8 cellular contexts compared by ENCODE assay signal in genomic region chr15:51077565-51078153, GRCh38. TPM values are rescaled to one million over a fixed set of nuclear protein-coding genes. Genes with fewer than 3 reads are reported as not detected.
DNase-seq lines count a peak whose midpoint lies in the region; ATAC-seq lines count a peak whose summit lies in the region.

No MANE protein-coding gene starts in this region.

- WGBS in iPS DF 6.9 (ENCODE audit: insufficient coverage, insufficient read length), result no CpG with 5 or more reads among the region's 19 CpGs

- no peaks in the 10 kb centered on the region for H3K36me3 ChIP-seq in iPS DF 6.9 (ENCODE audit: control insufficient read depth, insufficient read depth, low read length)

- DNase-seq in GM19240 (ENCODE audit: insufficient read length, low spot score) (peak; percentile 56), NCI-H69 (lab: John Stamatoyannopoulos, UW) (peak; percentile 95), iPS DF 6.9 (ENCODE audit: low read depth, low spot score) (peak; percentile 58), NCI-H2171 treated with DMSO at 0.1 percent for 48 hours (lab: John Stamatoyannopoulos, UW) (no peak)
- peak; percentile 68 to 74 for DNase-seq in activated naive CD4-positive, alpha-beta T cell treated with anti-CD3 and anti-CD28 coated beads, Interleukin-2, amount 50 U/mL, for 72 hours (ENCODE audit: low spot score in 2 of 2)
- DNase-seq in stimulated activated CD4-positive, alpha-beta T cell treated with anti-CD3 and anti-CD28 coated beads, Interleukin-2, amount 100 ng/mL, for 24 hours, result peak; percentile 46 to 79
- DNase-seq in NK-92 treated with Interleukin-12 subunit alpha and Interleukin-12 subunit beta, amount 100 ng/mL, for 24 hours (lab: John Stamatoyannopoulos, UW), result no peak

- H3K4me1 ChIP-seq in iPS DF 6.9 (ENCODE audit: control insufficient read depth, insufficient read depth, low read length), result no peaks in the 10 kb centered on the region

- peak; percentile 75 to 84 for ATAC-seq in activated naive CD4-positive, alpha-beta T cell treated with anti-CD3 and anti-CD28 coated beads, Interleukin-2, amount 50 U/mL, for 72 hours
- ATAC-seq in GM18873 (IDR thresholded peaks at IDR 0.05; ENCODE audit: low FRiP score, unreplicated experiment), result no peak

- H3K9me3 Mint-ChIP-seq in activated naive CD4-positive, alpha-beta T cell treated with anti-CD3 and anti-CD28 coated beads, Interleukin-2, amount 50 U/mL, for 72 hours, result no peaks in the 10 kb centered on the region

- H3K27ac ChIP-seq in iPS DF 6.9 (ENCODE audit: low read length), result no peak overlapping the region

- no peak overlapping the region for H3K4me3 ChIP-seq in iPS DF 6.9 (ENCODE audit: low read length)

- no peaks in the 10 kb centered on the region for H3K9me3 ChIP-seq in iPS DF 6.9 (ENCODE audit: control insufficient read depth, insufficient read depth, low read length)

- H3K36me3 Mint-ChIP-seq in activated naive CD4-positive, alpha-beta T cell treated with anti-CD3 and anti-CD28 coated beads, Interleukin-2, amount 50 U/mL, for 72 hours, result no peaks in the 10 kb centered on the region

- H3K27ac Mint-ChIP-seq in activated naive CD4-positive, alpha-beta T cell treated with anti-CD3 and anti-CD28 coated beads, Interleukin-2, amount 50 U/mL, for 72 hours, result peak overlapping the region; percentile 34 to 81

- H3K27me3 ChIP-seq in iPS DF 6.9 (ENCODE audit: control insufficient read depth, insufficient read depth, low read length), result no peaks in the 10 kb centered on the region

RNA-seq across cellular contexts. Expression of gene TNFAIP8L3, which starts 17.0 kb away (rescaled TPM):
- total RNA-seq in activated naive CD4-positive, alpha-beta T cell treated with anti-CD3 and anti-CD28 coated beads, Interleukin-2, amount 50 U/mL, for 72 hours, result under 1 TPM in 1 of 2 donors, not detected in 1; 0.18 TPM

Comparison
In these comparisons a context has a peak if more than half of its experiments do, and no peak if none do; other contexts are left out.
1. DNase-seq: peak in GM19240 (single experiment), NCI-H69 (single experiment), activated naive CD4-positive, alpha-beta T cell treated with anti-CD3 and anti-CD28 coated beads, Interleukin-2, amount 50 U/mL, for 72 hours (2 of 2), iPS DF 6.9 (single experiment) and stimulated activated CD4-positive, alpha-beta T cell treated with anti-CD3 and anti-CD28 coated beads, Interleukin-2, amount 100 ng/mL, for 24 hours (2 of 2); none in NCI-H2171 treated with DMSO at 0.1 percent for 48 hours (single experiment) and NK-92 treated with Interleukin-12 subunit alpha and Interleukin-12 subunit beta, amount 100 ng/mL, for 24 hours (single experiment).